ENCODE assay signal across 14 cellular contexts in the genomic region with DNA sequence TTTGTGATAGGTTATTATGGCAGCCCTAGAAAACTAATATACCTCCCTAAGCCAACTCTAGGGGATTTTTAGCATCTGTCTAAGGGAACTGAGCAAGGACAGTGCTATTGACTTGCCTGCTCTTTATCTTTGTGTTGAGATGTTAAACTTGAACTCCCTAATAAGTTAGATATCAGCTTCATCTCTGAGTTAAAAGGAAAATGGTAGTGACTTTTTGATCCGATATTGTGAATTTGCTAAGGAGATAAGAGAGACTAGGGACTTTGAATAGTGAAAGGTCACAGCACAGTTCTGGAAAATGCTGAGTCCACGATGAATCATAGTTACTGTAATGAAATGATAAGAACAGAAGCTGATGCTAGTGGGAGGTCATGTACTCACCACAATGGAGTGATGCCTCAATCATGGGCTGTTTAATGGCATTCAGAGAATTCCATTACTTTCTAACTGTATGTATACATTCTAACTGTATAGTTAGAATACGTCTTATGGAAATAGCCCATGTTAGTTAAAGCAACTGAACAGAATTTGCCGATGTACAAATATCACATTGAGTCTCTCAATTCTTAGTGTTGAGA.
A peak's percentile ranks its signal among the peaks of the same experiment; 100 is the strongest.
DNase-seq lines count a peak whose midpoint lies in the region; ATAC-seq, FAIRE-seq and TF ChIP-seq lines count a peak whose summit lies in the region.
"Had no signal": no experiment of that assay in that cellular context is flagged by ENCODE, and none has a peak within 500 bp of the region (broad histone marks: within the 10 kb centered on the region; RNA-seq: fewer than 3 reads in every experiment).

No MANE protein-coding gene starts in this region.

- no peak overlapping the region for H3K56ac ChIP-seq in mesendoderm (ENCODE audit: low read length)

- H2BK5ac ChIP-seq in mesendoderm (ENCODE audit: low read length) = no peak overlapping the region

- H4K8ac ChIP-seq in mesendoderm (ENCODE audit: low read depth, low read length) = no peak overlapping the region

- H3K4me1 ChIP-seq in mesendoderm (ENCODE audit: control insufficient read depth, low read depth, low read length) (no peaks in the 10 kb centered on the region), esophagus muscularis mucosa (no peaks in the 10 kb centered on the region)
- H3K4me1 ChIP-seq: esophagus squamous epithelium, tibial nerve had no signal

- no peaks in the 10 kb centered on the region for H3K79me2 ChIP-seq in mesendoderm (ENCODE audit: control insufficient read depth, insufficient read depth, low read length)

- intact Hi-C loops in esophagus muscularis mucosa (cut with DNase I) = no loop called here

- TF ChIP-seq EP300 in esophagus muscularis mucosa (IDR thresholded peaks at IDR 0.05) = no peak

- no peak overlapping the region for H3K4me2 ChIP-seq in mesendoderm (ENCODE audit: low read length)

- no peaks in the 10 kb centered on the region for H3K27me3 ChIP-seq in bronchial epithelial cell (ENCODE audit: control insufficient read depth, insufficient read depth, low read length)
- H3K27me3 ChIP-seq in mesendoderm (ENCODE audit: insufficient read depth, low read length, poor library complexity) = no peaks in the 10 kb centered on the region
- H3K27me3 ChIP-seq in esophagus muscularis mucosa = no peaks in the 10 kb centered on the region
- H3K27me3 ChIP-seq: esophagus squamous epithelium, tibial nerve had no signal

- H3K36me3 ChIP-seq in bronchial epithelial cell (ENCODE audit: control insufficient read depth, insufficient read depth, low read length) = no peaks in the 10 kb centered on the region
- no peaks in the 10 kb centered on the region for H3K36me3 ChIP-seq in mesendoderm (ENCODE audit: control insufficient read depth, insufficient read depth, low read length)
- no peaks in the 10 kb centered on the region for H3K36me3 ChIP-seq in esophagus muscularis mucosa
- H3K36me3 ChIP-seq: esophagus squamous epithelium, tibial nerve had no signal

- TF ChIP-seq CTCF in bronchial epithelial cell (IDR thresholded peaks at IDR 0.05; ENCODE audit: insufficient read depth, low read length, severe bottlenecking) (no peak), esophagus muscularis mucosa (IDR thresholded peaks at IDR 0.05) (no peak)

- H3K79me1 ChIP-seq in mesendoderm (ENCODE audit: low read length) = no peaks in the 10 kb centered on the region

- whole genome bisulfite sequencing in mesendoderm (ENCODE audit: extremely low coverage, insufficient coverage, low lambda C conversion rate) = no CpG with 5 or more reads among the region's 4 CpGs
- 79% methylated on average over 4 of the region's 4 CpGs for WGBS in esophagus muscularis mucosa

- H3K18ac ChIP-seq in mesendoderm (ENCODE audit: low read length) = no peak overlapping the region

- DNase-seq in EL = peak; percentile 28
- DNase-seq in NCI-H460 (ENCODE audit: extremely low read depth, low read depth) = peak; percentile 7
- peak; percentile 65 for DNase-seq in bronchial epithelial cell (ENCODE audit: low read depth)
- DNase-seq in mesendoderm = peak; percentile 2
- no peak for DNase-seq in NCI-H2081 (lab: John Stamatoyannopoulos, UW)
- no peak for DNase-seq in esophagus muscularis mucosa (ENCODE audit: extremely low spot score)
- no peak for DNase-seq in SKM-1 treated with dmso at 0.1 percent for 144 hours (lab: John Stamatoyannopoulos, UW; ENCODE audit: unreplicated experiment)
- DNase-seq: cerebellar nuclear complex, esophagus squamous epithelium, NCI-H146, NCI-H774 had no signal

- H3K23ac ChIP-seq in mesendoderm (ENCODE audit: low read length) = no peak overlapping the region

- ATAC-seq in HG03469 (IDR thresholded peaks at IDR 0.05; ENCODE audit: unreplicated experiment) = no peak

- FAIRE-seq in bronchial epithelial cell (lab: Jason Lieb, UNC) = no peak

- H3K4me3 ChIP-seq in bronchial epithelial cell (ENCODE audit: low read depth, low read length) (no peak overlapping the region), mesendoderm (ENCODE audit: low read length) (no peak overlapping the region), esophagus muscularis mucosa (no peak overlapping the region)
- H3K4me3 ChIP-seq: esophagus squamous epithelium, skin epidermis, tibial nerve had no signal

- H3K27ac ChIP-seq in mesendoderm (ENCODE audit: low read depth, low read length) (no peak overlapping the region), esophagus muscularis mucosa (replicated peaks in 1 of 4) (no peak overlapping the region)
- H3K27ac ChIP-seq: esophagus squamous epithelium, skin epidermis, tibial nerve had no signal

- no peak overlapping the region for H3K9ac ChIP-seq in mesendoderm (ENCODE audit: low read length)

- H2AK5ac ChIP-seq in mesendoderm (ENCODE audit: low read length) = no peak overlapping the region

- H4K5ac ChIP-seq in mesendoderm (ENCODE audit: low read length) = no peak overlapping the region

- no peak overlapping the region for H2BK120ac ChIP-seq in mesendoderm (ENCODE audit: low read depth, low read length)

- no peak overlapping the region for H3K4ac ChIP-seq in mesendoderm (ENCODE audit: low read depth, low read length)

- no peak overlapping the region for H2BK15ac ChIP-seq in mesendoderm (replicated peaks; ENCODE audit: low read depth)

- no peak for TF ChIP-seq POLR2A in esophagus muscularis mucosa (IDR thresholded peaks at IDR 0.05; ENCODE audit: low read depth)

- H3K9me3 ChIP-seq in esophagus muscularis mucosa = no peaks in the 10 kb centered on the region
- H3K9me3 ChIP-seq: esophagus squamous epithelium, tibial nerve had no signal

Comparison
In these comparisons a context has a peak if more than half of its experiments do, and no peak if none do; other contexts are left out.
1. DNase-seq: peak in EL (single experiment), NCI-H460 (single experiment), bronchial epithelial cell (single experiment) and mesendoderm (single experiment); none in NCI-H2081 (0 of 2), esophagus muscularis mucosa (single experiment) and SKM-1 treated with dmso at 0.1 percent for 144 hours (single experiment).